ENCODE assay signal across 8 cellular contexts in the genomic region with DNA sequence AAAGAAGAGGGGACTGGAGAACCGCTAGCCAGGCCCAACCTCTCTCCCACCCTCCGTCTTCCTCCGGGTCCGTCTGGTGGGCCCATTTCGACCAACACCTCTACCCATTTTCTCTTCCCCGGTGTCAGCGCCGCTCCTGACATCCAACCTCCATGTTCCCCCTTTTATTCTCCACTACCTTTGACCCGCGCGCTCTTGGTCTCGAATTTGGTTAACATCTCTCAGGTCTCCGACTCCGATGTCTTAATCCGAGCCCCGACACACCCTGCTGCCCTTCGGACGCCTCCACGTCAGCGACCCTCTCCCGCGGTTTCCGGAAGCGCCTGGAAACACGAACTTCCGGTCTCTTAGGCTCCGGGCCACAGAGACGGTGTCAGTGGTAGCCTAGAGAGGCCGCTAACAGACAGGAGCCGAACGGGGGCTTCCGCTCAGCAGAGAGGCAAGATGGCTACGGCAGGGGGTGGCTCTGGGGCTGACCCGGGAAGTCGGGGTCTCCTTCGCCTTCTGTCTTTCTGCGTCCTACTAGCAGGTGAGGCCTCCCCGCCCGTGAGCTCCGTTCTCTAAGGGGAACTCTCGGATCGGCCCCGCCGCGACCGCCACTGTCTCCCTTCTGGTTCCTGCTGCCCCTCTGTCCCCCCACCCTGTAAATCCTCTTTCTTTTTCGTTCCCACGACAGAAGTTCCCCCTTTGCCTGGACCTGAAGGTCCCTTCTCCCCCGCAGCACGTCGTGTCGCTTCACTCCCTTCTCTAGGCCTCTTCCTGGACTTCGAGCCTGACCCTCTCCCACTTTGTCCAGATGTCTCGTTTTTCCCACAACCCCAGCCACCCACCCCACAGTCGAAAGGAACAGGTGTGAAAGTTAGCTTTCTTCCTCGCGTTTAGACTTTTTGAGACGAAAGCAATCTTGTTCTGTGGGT. TPM values are rescaled to one million over a fixed set of nuclear protein-coding genes. Genes with fewer than 3 reads are reported as not detected.
DNase-seq lines count a peak whose midpoint lies in the region; ATAC-seq lines count a peak whose summit lies in the region.

TSS of gene COPA (minus strand) at position 298 of the 917 bp plus-strand sequence. CDS start at position 218, 80 bp downstream.
TSS of gene NCSTN (plus strand) at position 431 of the 917 bp plus-strand sequence. CDS start at position 445, 14 bp downstream.

- H3K27me3 ChIP-seq in NT2/D1 (ENCODE audit: insufficient read depth, insufficient read length) (no peaks in the 10 kb centered on the region), endocrine pancreas (ENCODE audit: control insufficient read depth, insufficient read depth, low read length) (no peaks in the 10 kb centered on the region), mesendoderm (ENCODE audit: insufficient read depth, low read length, poor library complexity) (no peaks in the 10 kb centered on the region)

- H4K5ac ChIP-seq in mesendoderm (ENCODE audit: low read length) = no peak within 1 kb of the TSS

- H2BK120ac ChIP-seq in mesendoderm (ENCODE audit: low read depth, low read length) = no peak within 1 kb of the TSS

- H3K4me1 ChIP-seq in NT2/D1 (ENCODE audit: insufficient read depth, insufficient read length) (no peaks in the 10 kb centered on the region), endocrine pancreas (ENCODE audit: control insufficient read depth, insufficient read depth, low read length) (peaks cover 13% of the 10 kb centered on the region), mesendoderm (ENCODE audit: control insufficient read depth, low read depth, low read length) (no peaks in the 10 kb centered on the region)

- peak within 1 kb of the TSS; percentile 81 for H3K18ac ChIP-seq in mesendoderm (ENCODE audit: low read length)

- no CpG with 5 or more reads among the region's 58 CpGs for WGBS in mesendoderm (ENCODE audit: extremely low coverage, insufficient coverage, low lambda C conversion rate)

- H3K36me3 ChIP-seq in NT2/D1 (ENCODE audit: insufficient read depth, insufficient read length, low read length) (peaks cover 67% of the 10 kb centered on the region), endocrine pancreas (ENCODE audit: control insufficient read depth, insufficient read depth, low read length) (no peaks in the 10 kb centered on the region), mesendoderm (ENCODE audit: control insufficient read depth, insufficient read depth, low read length) (peaks cover 2% of the 10 kb centered on the region)

- H3K27me3 Mint-ChIP-seq in activated CD8-positive, alpha-beta memory T cell treated with anti-CD3 and anti-CD28 coated beads, Interleukin-2, amount 10 ng/mL, durations not matched to agents 7 days and 5 days = no peaks in the 10 kb centered on the region

- peak within 1 kb of the TSS; percentile 38 for H3K4ac ChIP-seq in mesendoderm (ENCODE audit: low read depth, low read length)

- H3K4me3 ChIP-seq in NT2/D1 (ENCODE audit: insufficient read length, low read depth) (peak within 1 kb of the TSS; percentile 97), endocrine pancreas (ENCODE audit: control insufficient read depth, insufficient read depth, low read length) (peak within 1 kb of the TSS; percentile 98), mesendoderm (ENCODE audit: low read length) (peak within 1 kb of the TSS; percentile 81)

- H3K79me2 ChIP-seq in mesendoderm (ENCODE audit: control insufficient read depth, insufficient read depth, low read length) = peaks cover 38% of the 10 kb centered on the region

- peaks cover 18% of the 10 kb centered on the region for H3K79me1 ChIP-seq in mesendoderm (ENCODE audit: low read length)

- peaks cover 32% of the 10 kb centered on the region for H3K36me3 Mint-ChIP-seq in activated CD8-positive, alpha-beta memory T cell treated with anti-CD3 and anti-CD28 coated beads, Interleukin-2, amount 10 ng/mL, durations not matched to agents 7 days and 5 days

- peak within 1 kb of the TSS; percentile 100 for H3K27ac Mint-ChIP-seq in activated CD8-positive, alpha-beta memory T cell treated with anti-CD3 and anti-CD28 coated beads, Interleukin-2, amount 10 ng/mL, durations not matched to agents 7 days and 5 days

- peak; percentile 83 for ATAC-seq in GM21367 (IDR thresholded peaks at IDR 0.05; ENCODE audit: unreplicated experiment)
- ATAC-seq in activated CD8-positive, alpha-beta memory T cell treated with anti-CD3 and anti-CD28 coated beads, Interleukin-2, amount 10 ng/mL, durations not matched to agents 7 days and 5 days = peak; percentile 99

- peak within 1 kb of the TSS; percentile 92 for H3K9ac ChIP-seq in NT2/D1 (ENCODE audit: insufficient read length, low read depth)
- peak within 1 kb of the TSS; percentile 98 for H3K9ac ChIP-seq in endocrine pancreas (ENCODE audit: control insufficient read depth, insufficient read depth, low read length)
- H3K9ac ChIP-seq in mesendoderm (ENCODE audit: low read length) = peak within 1 kb of the TSS; percentile 91

- CTCF ChIA-PET in activated CD8-positive, alpha-beta memory T cell treated with anti-CD3 and anti-CD28 coated beads, Interleukin-2, amount 10 ng/mL, durations not matched to agents 7 days and 5 days (lab: Charles Lee) = interaction anchor here (1.0 to 1.9 kb wide), 2 partner anchors 33 to 52 kb away, joined by 3 to 6 read pairs; no protein-coding TSS in a partner anchor

- no peaks in the 10 kb centered on the region for H3K9me3 Mint-ChIP-seq in activated CD8-positive, alpha-beta memory T cell treated with anti-CD3 and anti-CD28 coated beads, Interleukin-2, amount 10 ng/mL, durations not matched to agents 7 days and 5 days (ENCODE audit: low read depth)

- DNase-seq in COLO668 (lab: John Stamatoyannopoulos, UW; ENCODE audit: unreplicated experiment) = peak; percentile 94
- DNase-seq in HUDEP-2 (lab: John Stamatoyannopoulos, UW; ENCODE audit: unreplicated experiment in 76 of 76) = peak in 74 of 76 experiments; percentile 43 to 93 (median 83)
- DNase-seq in NT2/D1 (ENCODE audit: low read depth, low spot score) = peak; percentile 99
- peak; percentile 96 for DNase-seq in activated CD8-positive, alpha-beta memory T cell treated with anti-CD3 and anti-CD28 coated beads, Interleukin-2, amount 10 ng/mL, durations not matched to agents 7 days and 5 days
- peak; percentile 99 for DNase-seq in mesendoderm
- peak; percentile 78 for DNase-seq in stimulated activated CD8-positive, alpha-beta memory T cell treated with anti-CD3 and anti-CD28 coated beads, Interleukin-15, amount 100 ng/mL, for 1 hour (ENCODE audit: low read depth)

- H3K9me3 ChIP-seq in NT2/D1 (ENCODE audit: insufficient read depth, low read length) (no peaks in the 10 kb centered on the region), endocrine pancreas (ENCODE audit: control insufficient read depth, low read length) (no peaks in the 10 kb centered on the region)

- H3K23ac ChIP-seq in mesendoderm (ENCODE audit: low read length) = no peak within 1 kb of the TSS

- H4K8ac ChIP-seq in mesendoderm (ENCODE audit: low read depth, low read length) = no peak within 1 kb of the TSS

- H3K4me3 Mint-ChIP-seq in activated CD8-positive, alpha-beta memory T cell treated with anti-CD3 and anti-CD28 coated beads, Interleukin-2, amount 10 ng/mL, durations not matched to agents 7 days and 5 days = peak within 1 kb of the TSS; percentile 100

- peaks cover 55% of the 10 kb centered on the region for H3K4me1 Mint-ChIP-seq in activated CD8-positive, alpha-beta memory T cell treated with anti-CD3 and anti-CD28 coated beads, Interleukin-2, amount 10 ng/mL, durations not matched to agents 7 days and 5 days

- peak within 1 kb of the TSS; percentile 71 for H2BK5ac ChIP-seq in mesendoderm (ENCODE audit: low read length)

- H3K27ac ChIP-seq in mesendoderm (ENCODE audit: low read depth, low read length) = no peak within 1 kb of the TSS

- H2AK5ac ChIP-seq in mesendoderm (ENCODE audit: low read length) = peak within 1 kb of the TSS; percentile 38

- no peak within 1 kb of the TSS for H2BK15ac ChIP-seq in mesendoderm (replicated peaks; ENCODE audit: low read depth)

- peak within 1 kb of the TSS; percentile 90 for H3K4me2 ChIP-seq in mesendoderm (ENCODE audit: low read length)

- peak within 1 kb of the TSS; percentile 98 for H3K56ac ChIP-seq in mesendoderm (ENCODE audit: low read length)

RNA-seq across cellular contexts. Expression of gene COPA, which starts in this region (rescaled TPM):
- 100 to 1,000 TPM; 138 to 139 TPM for total RNA-seq in activated CD8-positive, alpha-beta memory T cell treated with anti-CD3 and anti-CD28 coated beads, Interleukin-2, amount 10 ng/mL, durations not matched to agents 7 days and 5 days
- polyA plus RNA-seq in mesendoderm (2013, experiment 1 of 2) = 75.5 TPM
- polyA plus RNA-seq in mesendoderm (2013, experiment 2 of 2) = 77.1 TPM

RNA-seq across cellular contexts. Expression of gene NCSTN, which starts in this region (rescaled TPM):
- 10 to 100 TPM; 59.8 to 61.8 TPM for total RNA-seq in activated CD8-positive, alpha-beta memory T cell treated with anti-CD3 and anti-CD28 coated beads, Interleukin-2, amount 10 ng/mL, durations not matched to agents 7 days and 5 days
- 57.0 TPM for polyA plus RNA-seq in mesendoderm (2013, experiment 1 of 2)
- 53.7 TPM for polyA plus RNA-seq in mesendoderm (2013, experiment 2 of 2)
